ENCODE assay signal across 20 cellular contexts in the genomic region with DNA sequence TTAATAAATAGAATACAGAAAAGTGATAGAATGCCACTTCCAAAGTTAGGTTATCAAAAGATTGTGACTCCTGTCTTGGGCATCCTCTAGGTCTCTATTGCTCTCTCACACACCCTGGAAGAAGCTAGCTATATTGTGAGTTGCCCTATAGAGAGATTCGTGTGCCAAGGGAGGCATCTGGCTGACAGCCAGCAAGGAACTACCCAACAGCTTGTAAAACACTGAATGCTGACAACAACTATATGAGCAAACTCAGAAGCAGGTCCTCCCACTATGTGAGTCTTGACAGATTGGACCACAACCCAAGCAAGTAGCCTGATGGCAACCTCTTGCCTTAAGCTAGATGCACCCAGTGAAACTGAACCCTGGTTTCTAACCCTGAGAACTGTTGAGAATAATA. TPM values are rescaled to one million over a fixed set of nuclear protein-coding genes. Genes with fewer than 3 reads are reported as not detected.
DNase-seq lines count a peak whose midpoint lies in the region; TF ChIP-seq lines count a peak whose summit lies in the region.
"Had no signal": no experiment of that assay in that cellular context is flagged by ENCODE, and none has a peak within 500 bp of the region (broad histone marks: within the 10 kb centered on the region; RNA-seq: fewer than 3 reads in every experiment).

No MANE protein-coding gene starts in this region.

- no peak for TF ChIP-seq EP300 in transverse colon (IDR thresholded peaks at IDR 0.05; ENCODE audit: low read depth)

- no peaks in the 10 kb centered on the region for H3K4me1 ChIP-seq in mammary epithelial cell (ENCODE audit: insufficient read depth, low read length)
- no peaks in the 10 kb centered on the region for H3K4me1 ChIP-seq in transverse colon
- H3K4me1 ChIP-seq: BE2C had no signal

- 0% methylated on average over 1 of the region's 1 CpG for WGBS in mammary epithelial cell (ENCODE audit: low coverage, missing lambda C conversion rate)
- 33% methylated on average over 1 of the region's 1 CpG; no CpG with 5 or more reads in 1 of the 2 donors for WGBS in transverse colon (ENCODE audit: low coverage in 1 of 2), 2 donors

- H3K9me3 ChIP-seq in mammary epithelial cell (replicated peaks; ENCODE audit: insufficient read depth, low read length) (no peaks in the 10 kb centered on the region), transverse colon (no peaks in the 10 kb centered on the region)
- H3K9me3 ChIP-seq: BE2C had no signal

- intact Hi-C loops in mammary epithelial cell (cut with micrococcal nuclease) (no loop called here), transverse colon (cut with DNase I; ENCODE audit: low total_unique reads) (no loop called here)

- no peak for TF ChIP-seq POLR2A in transverse colon (IDR thresholded peaks at IDR 0.05)

- H3K9ac ChIP-seq in mammary epithelial cell (ENCODE audit: insufficient read depth, low read length) = no peak overlapping the region

- H3K4me3 ChIP-seq in LNCaP clone FGC (ENCODE audit: low read depth, low read length) = no peak overlapping the region
- no peak overlapping the region for H3K4me3 ChIP-seq in mammary epithelial cell (replicated peaks in 1 of 3; ENCODE audit: insufficient read depth in 1 of 3, low read depth in 2 of 3, low read length in 3 of 3)
- no peak overlapping the region for H3K4me3 ChIP-seq in transverse colon

- no peak overlapping the region for H3K4me2 ChIP-seq in mammary epithelial cell (ENCODE audit: insufficient read depth, low read depth, low read length)

- no peak overlapping the region for H3K27ac ChIP-seq in mammary epithelial cell (ENCODE audit: insufficient read depth, low read depth, low read length)
- H3K27ac ChIP-seq in transverse colon = no peak overlapping the region
- H3K27ac ChIP-seq: 22Rv1, HL-60 had no signal

- dilution Hi-C loops in mammary epithelial cell (cut with HindIII; ENCODE audit: low sequenced_read_pairs) = no loop called here

- in situ Hi-C loops in mammary epithelial cell (cut with MboI; ENCODE audit: low sequenced_read_pairs in 2 of 2) (no loop called here), transverse colon (cut with MboI; ENCODE audit: low pct_ligation_motif_present in 1 of 4, low pct_unique_long_range_greater_than_20kb in 1 of 4, low sequenced_read_pairs in 3 of 4) (no loop called here)

- H4K20me1 ChIP-seq in mammary epithelial cell (ENCODE audit: insufficient read depth, low read length) = no peaks in the 10 kb centered on the region

- CTCF ChIA-PET in mammary epithelial cell (lab: Charles Lee; ENCODE audit: low non-redundant PET) = no interaction called here

- TF ChIP-seq CTCF in LNCaP clone FGC (IDR thresholded peaks at IDR 0.05; ENCODE audit: control insufficient read depth, extremely low read depth, insufficient read depth) (no peak), mammary epithelial cell (conservative IDR thresholded peaks at IDR 0.05 in 1 of 2, IDR thresholded peaks at IDR 0.05 in 1 of 2; ENCODE audit: extremely low read depth in 1 of 2, insufficient read depth in 1 of 2, low read depth in 1 of 2, low read length in 2 of 2) (no peak), transverse colon (IDR thresholded peaks at IDR 0.05) (no peak)

- DNase-seq in DMS 273 (lab: John Stamatoyannopoulos, UW; ENCODE audit: unreplicated experiment) = peak; percentile 71
- no peak for DNase-seq in DMS 273 treated with DMSO at 0.1 percent for 48 hours (lab: John Stamatoyannopoulos, UW)
- DNase-seq in LNCaP clone FGC (ENCODE audit: low read depth) = peak; percentile 63
- peak; percentile 3 for DNase-seq in mammary epithelial cell
- DNase-seq in transverse colon = peak; percentile 56
- no peak for DNase-seq in NCI-H2227 (lab: John Stamatoyannopoulos, UW; ENCODE audit: unreplicated experiment)
- DNase-seq in activated CD4-positive, alpha-beta T cell treated with anti-CD3 and anti-CD28 coated beads, Interleukin-2, amount 50 U/mL, for 48 hours = no peak
- no peak for DNase-seq in NCI-H2081 (lab: John Stamatoyannopoulos, UW)
- DNase-seq: ACHN; BE2C; CD8-positive, alpha-beta memory T cell; HCEC 1CT; MV-4-11; NCI-H1694; NCI-H2029 treated with DMSO at 0.1 percent for 48 hours; RPMI8226; SHP77; T-cell had no signal

- H3K27me3 ChIP-seq in mammary epithelial cell (ENCODE audit: insufficient read depth, low read length) (no peaks in the 10 kb centered on the region), transverse colon (no peaks in the 10 kb centered on the region)
- H3K27me3 ChIP-seq: BE2C had no signal

- BruUV-seq in mammary epithelial cell (replicated peaks; lab: Mats Ljungman, UMichigan) = no TSS peak

- no peaks in the 10 kb centered on the region for H3K79me2 ChIP-seq in mammary epithelial cell (ENCODE audit: insufficient read depth, low read length)

- no peak overlapping the region for H2AFZ ChIP-seq in mammary epithelial cell (ENCODE audit: low read depth, low read length)

- H3K36me3 ChIP-seq in mammary epithelial cell (ENCODE audit: insufficient read depth, low read length) = no peaks in the 10 kb centered on the region
- H3K36me3 ChIP-seq in transverse colon = no peaks in the 10 kb centered on the region
- H3K36me3 ChIP-seq: BE2C had no signal

RNA-seq across cellular contexts. Expression of a gene that starts 55.7 kb away (rescaled TPM):
- total RNA-seq in mammary epithelial cell (10 to 100 TPM; 23.9 to 43.3 TPM), transverse colon (10 to 100 TPM in 1 of 4 donors, 1 to 10 TPM in 2, under 1 TPM in 1; 0.40 to 15.4 (median 4.8) TPM)
- 6.8 TPM for polyA plus RNA-seq in mammary epithelial cell
- 46.0 TPM for polyA minus RNA-seq in mammary epithelial cell

Comparison
In these comparisons a context has a peak if more than half of its experiments do, and no peak if none do; other contexts are left out.
1. DNase-seq: peak in DMS 273 (single experiment), LNCaP clone FGC (single experiment), mammary epithelial cell (single experiment) and transverse colon (single experiment); none in DMS 273 treated with DMSO at 0.1 percent for 48 hours (single experiment), NCI-H2227 (single experiment), activated CD4-positive, alpha-beta T cell treated with anti-CD3 and anti-CD28 coated beads, Interleukin-2, amount 50 U/mL, for 48 hours (0 of 2) and NCI-H2081 (0 of 2).